Comparison of ENCODE assay signal across 8 cellular contexts in genomic region chr13:100269837-100270236, GRCh38.
DNase-seq lines count a peak whose midpoint lies in the region; ATAC-seq and TF ChIP-seq lines count a peak whose summit lies in the region.
"Had no signal": no experiment of that assay in that cellular context is flagged by ENCODE, and none has a peak within 500 bp of the region (broad histone marks: within the 10 kb centered on the region; RNA-seq: fewer than 3 reads in every experiment).

No MANE protein-coding gene starts in this region.

- POLR2A ChIA-PET in WTC11 (lab: Charles Lee): no interaction called here

- TF ChIP-seq CTCF in LNCaP clone FGC (IDR thresholded peaks at IDR 0.05; ENCODE audit: control insufficient read depth, extremely low read depth, insufficient read depth) (no peak), chondrocyte (IDR thresholded peaks at IDR 0.05) (no peak), tibial nerve (IDR thresholded peaks at IDR 0.05) (no peak), WTC11 (IDR thresholded peaks at IDR 0.05) (no peak)

- H3K4me3 Mint-ChIP-seq in chondrocyte (ENCODE audit: unreplicated experiment) (no peak overlapping the region), WTC11 (no peak overlapping the region)

- DNase-seq in LNCaP clone FGC (ENCODE audit: low read depth): peak; percentile 78
- no peak for DNase-seq in chondrocyte (ENCODE audit: low spot score)
- DNase-seq in left colon: peak; percentile 39 to 60
- DNase-seq in tibial nerve (ENCODE audit: low spot score in 2 of 2): peak; percentile 49 to 66
- no peak for DNase-seq in WTC11 (ENCODE audit: low spot score)
- no peak for DNase-seq in stimulated activated naive CD4-positive, alpha-beta T cell (lab: John Stamatoyannopoulos, UW)
- no peak for DNase-seq in SHP77 treated with DMSO at 0.1 percent for 48 hours (lab: John Stamatoyannopoulos, UW)
- DNase-seq: stimulated activated CD4-positive, alpha-beta T cell treated with anti-CD3 and anti-CD28 coated beads, Interleukin-2, amount 100 ng/mL, for 48 hours had no signal

- CTCF ChIA-PET in WTC11 (lab: Charles Lee): interaction anchor here (0.7 kb wide), 1 partner anchor 15 kb away, joined by 3 read pairs; no protein-coding TSS in a partner anchor

- peaks cover 0 to 6% (median 0%) of the 10 kb centered on the region in 4 donors for H3K4me1 ChIP-seq in tibial nerve

- intact Hi-C loops in left colon (cut with DNase I, micrococcal nuclease): no loop called here

- peaks cover 5% of the 10 kb centered on the region for H3K36me3 Mint-ChIP-seq in chondrocyte (ENCODE audit: low read depth)
- H3K36me3 Mint-ChIP-seq in WTC11: peaks cover 7% of the 10 kb centered on the region

- no peaks in the 10 kb centered on the region for H3K9me3 ChIP-seq in tibial nerve

- H3K4me3 ChIP-seq in LNCaP clone FGC (ENCODE audit: low read depth, low read length) (no peak overlapping the region), tibial nerve (no peak overlapping the region)

- peaks cover 0 to 10% (median 0%) of the 10 kb centered on the region in 3 donors for H3K36me3 ChIP-seq in tibial nerve

- no peak for TF ChIP-seq POLR2A in tibial nerve (IDR thresholded peaks at IDR 0.05)

- H3K4me1 Mint-ChIP-seq in chondrocyte (ENCODE audit: low read depth): peaks cover 7% of the 10 kb centered on the region
- peaks cover 4% of the 10 kb centered on the region for H3K4me1 Mint-ChIP-seq in WTC11

- no peaks in the 10 kb centered on the region for H3K27me3 Mint-ChIP-seq in chondrocyte (ENCODE audit: low read depth)
- H3K27me3 Mint-ChIP-seq in WTC11 (ENCODE audit: low read depth): no peaks in the 10 kb centered on the region

- H3K27ac Mint-ChIP-seq in chondrocyte (ENCODE audit: unreplicated experiment) (peak overlapping the region; percentile 38), WTC11 (no peak overlapping the region)

- H3K9me3 Mint-ChIP-seq in chondrocyte (ENCODE audit: low read depth) (no peaks in the 10 kb centered on the region), WTC11 (no peaks in the 10 kb centered on the region)

- no peaks in the 10 kb centered on the region for H3K27me3 ChIP-seq in tibial nerve

- WGBS in tibial nerve, 2 donors: 3 to 15% methylated on average over 2 of the region's 2 CpGs

- H3K27ac ChIP-seq in tibial nerve: no peak overlapping the region

- peak; percentile 78 for ATAC-seq in left colon
- no peak for ATAC-seq in WTC11

- TF ChIP-seq EP300 in tibial nerve (IDR thresholded peaks at IDR 0.05): peak in 1 of 2 donors; percentile 52

TF ChIP-seq in WTC11, 78 proteins besides CTCF, POLR2A, EP300 and RAD21:
- no peak for TF ChIP-seq ATF6 (CRISPR knock-in tag; IDR thresholded peaks at IDR 0.05)
- TF ChIP-seq USF1 (CRISPR knock-in tag; IDR thresholded peaks at IDR 0.05): no peak
- no peak for TF ChIP-seq TEAD4 (CRISPR knock-in tag; IDR thresholded peaks at IDR 0.05)

Comparison
In these comparisons a context has a peak if more than half of its experiments do, and no peak if none do; other contexts are left out.
1. DNase-seq: peak in LNCaP clone FGC (single experiment), left colon (2 of 2) and tibial nerve (2 of 2); none in chondrocyte (single experiment), WTC11 (single experiment), stimulated activated naive CD4-positive, alpha-beta T cell (0 of 6) and SHP77 treated with DMSO at 0.1 percent for 48 hours (single experiment).